ENCODE assay signal across 1 cellular context in the genomic region with DNA sequence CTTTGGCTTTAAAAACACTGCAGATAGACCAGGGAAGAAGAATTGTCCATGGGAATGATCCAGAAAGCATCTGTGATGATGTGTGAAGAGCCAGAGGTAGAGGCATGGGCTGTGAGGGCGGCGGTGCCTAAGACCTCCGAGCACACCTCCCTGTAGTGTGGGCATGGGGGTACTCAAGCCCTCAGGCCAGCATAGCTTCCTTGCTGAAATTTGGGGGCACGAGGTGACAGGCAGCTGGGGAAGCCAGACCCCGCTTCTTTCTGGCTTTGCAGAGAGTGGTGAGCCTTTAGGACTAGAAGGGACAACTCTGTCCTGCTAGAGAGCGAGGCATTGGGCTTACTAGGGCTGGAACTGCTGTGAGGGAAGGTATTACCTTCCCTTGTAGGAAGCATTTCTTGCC.
TF ChIP-seq lines count a peak whose summit lies in the region.

No MANE protein-coding gene starts in this region.

TF ChIP-seq in HepG2, 621 proteins besides CTCF, POLR2A, EP300 and RAD21:
- TF ChIP-seq, protein P1, sequence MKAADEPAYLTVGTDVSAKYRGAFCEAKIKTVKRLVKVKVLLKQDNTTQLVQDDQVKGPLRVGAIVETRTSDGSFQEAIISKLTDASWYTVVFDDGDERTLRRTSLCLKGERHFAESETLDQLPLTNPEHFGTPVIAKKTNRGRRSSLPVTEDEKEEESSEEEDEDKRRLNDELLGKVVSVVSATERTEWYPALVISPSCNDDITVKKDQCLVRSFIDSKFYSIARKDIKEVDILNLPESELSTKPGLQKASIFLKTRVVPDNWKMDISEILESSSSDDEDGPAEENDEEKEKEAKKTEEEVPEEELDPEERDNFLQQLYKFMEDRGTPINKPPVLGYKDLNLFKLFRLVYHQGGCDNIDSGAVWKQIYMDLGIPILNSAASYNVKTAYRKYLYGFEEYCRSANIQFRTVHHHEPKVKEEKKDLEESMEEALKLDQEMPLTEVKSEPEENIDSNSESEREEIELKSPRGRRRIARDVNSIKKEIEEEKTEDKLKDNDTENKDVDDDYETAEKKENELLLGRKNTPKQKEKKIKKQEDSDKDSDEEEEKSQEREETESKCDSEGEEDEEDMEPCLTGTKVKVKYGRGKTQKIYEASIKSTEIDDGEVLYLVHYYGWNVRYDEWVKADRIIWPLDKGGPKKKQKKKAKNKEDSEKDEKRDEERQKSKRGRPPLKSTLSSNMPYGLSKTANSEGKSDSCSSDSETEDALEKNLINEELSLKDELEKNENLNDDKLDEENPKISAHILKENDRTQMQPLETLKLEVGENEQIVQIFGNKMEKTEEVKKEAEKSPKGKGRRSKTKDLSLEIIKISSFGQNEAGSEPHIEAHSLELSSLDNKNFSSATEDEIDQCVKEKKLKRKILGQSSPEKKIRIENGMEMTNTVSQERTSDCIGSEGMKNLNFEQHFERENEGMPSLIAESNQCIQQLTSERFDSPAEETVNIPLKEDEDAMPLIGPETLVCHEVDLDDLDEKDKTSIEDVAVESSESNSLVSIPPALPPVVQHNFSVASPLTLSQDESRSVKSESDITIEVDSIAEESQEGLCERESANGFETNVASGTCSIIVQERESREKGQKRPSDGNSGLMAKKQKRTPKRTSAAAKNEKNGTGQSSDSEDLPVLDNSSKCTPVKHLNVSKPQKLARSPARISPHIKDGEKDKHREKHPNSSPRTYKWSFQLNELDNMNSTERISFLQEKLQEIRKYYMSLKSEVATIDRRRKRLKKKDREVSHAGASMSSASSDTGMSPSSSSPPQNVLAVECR (CRISPR knock-in tag; IDR thresholded peaks at IDR 0.05; ENCODE audit: borderline replicate concordance) = 0 out of 2 replicates have a peak, but pooled peaks have one; percentile 5
- TF ChIP-seq SCMH1 (CRISPR knock-in tag; IDR thresholded peaks at IDR 0.05; ENCODE audit: borderline replicate concordance) = no peak
